ENCODE assay signal across 10 cellular contexts in genomic region chr12:27343255-27344000, GRCh38. TPM values are rescaled to one million over a fixed set of nuclear protein-coding genes. Genes with fewer than 3 reads are reported as not detected.
A peak's percentile ranks its signal among the peaks of the same experiment; 100 is the strongest.
DNase-seq lines count a peak whose midpoint lies in the region; FAIRE-seq and TF ChIP-seq lines count a peak whose summit lies in the region.
"Had no signal": no experiment of that assay in that cellular context is flagged by ENCODE, and none has a peak within 500 bp of the region (broad histone marks: within the 10 kb centered on the region; RNA-seq: fewer than 3 reads in every experiment).

No MANE protein-coding gene starts in this region.

- peaks cover 3% of the 10 kb centered on the region for H3K4me1 Mint-ChIP-seq in activated naive CD4-positive, alpha-beta T cell treated with anti-CD3 and anti-CD28 coated beads for 36 hours (ENCODE audit: low read depth)

- peaks cover 16% of the 10 kb centered on the region for H3K27me3 Mint-ChIP-seq in activated naive CD4-positive, alpha-beta T cell treated with anti-CD3 and anti-CD28 coated beads for 36 hours (ENCODE audit: low read depth)

- CTCF ChIA-PET in endothelial cell of umbilical vein (lab: Charles Lee) = interaction anchor here (0.9 to 1.5 kb wide), 3 partner anchors 10 to 23 kb away, joined by 3 to 4 read pairs (median 3); no protein-coding TSS in a partner anchor
- CTCF ChIA-PET in activated naive CD4-positive, alpha-beta T cell treated with anti-CD3 and anti-CD28 coated beads for 36 hours (lab: Charles Lee) = no interaction called here

- H3K9ac ChIP-seq in endothelial cell of umbilical vein (replicated peaks; ENCODE audit: extremely low read depth, insufficient read depth, low read length) = no peak overlapping the region

- no peaks in the 10 kb centered on the region for H3K9me3 Mint-ChIP-seq in activated naive CD4-positive, alpha-beta T cell treated with anti-CD3 and anti-CD28 coated beads for 36 hours

- FAIRE-seq in RCC 7860 (lab: Jason Lieb, UNC) (peak; percentile 97), endothelial cell of umbilical vein (lab: Jason Lieb, UNC) (peak; percentile 83)

- POLR2A ChIA-PET in endothelial cell of umbilical vein (lab: Charles Lee) = no interaction called here

- no peaks in the 10 kb centered on the region for H3K9me3 ChIP-seq in endothelial cell of umbilical vein (replicated peaks; ENCODE audit: control insufficient read depth, insufficient read depth, low read length)

- intact Hi-C loops in endothelial cell of umbilical vein (cut with micrococcal nuclease) = loop anchor here (2.0 kb wide), 1 partner anchor 23 kb away; no protein-coding TSS in a partner anchor
- intact Hi-C loops in activated naive CD4-positive, alpha-beta T cell treated with anti-CD3 and anti-CD28 coated beads for 36 hours (cut with micrococcal nuclease) = no loop called here

- H3K4me1 ChIP-seq in endothelial cell of umbilical vein (ENCODE audit: control insufficient read depth, extremely low read depth, insufficient read depth, low read length) = peaks cover 23% of the 10 kb centered on the region

- TSS peak; percentile 99 for BruUV-seq in endothelial cell of umbilical vein (replicated peaks; lab: Mats Ljungman, UMichigan)

- DNase-seq in GM03348 (ENCODE audit: low spot score) = peak; percentile 82
- peak; percentile 95 for DNase-seq in RCC 7860 (ENCODE audit: low spot score)
- DNase-seq in endothelial cell of umbilical vein (ENCODE audit: low read depth, low spot score) = peak; percentile 64
- peak; percentile 87 for DNase-seq in non-pigmented ciliary epithelial cell (ENCODE audit: low read depth)
- no peak for DNase-seq in activated naive CD4-positive, alpha-beta T cell treated with anti-CD3 and anti-CD28 coated beads for 36 hours
- DNase-seq in OCI-M2 (lab: John Stamatoyannopoulos, UW; ENCODE audit: unreplicated experiment) = no peak
- DNase-seq in mucosa of gallbladder (ENCODE audit: low spot score) = no peak
- no peak for DNase-seq in stimulated activated CD4-positive, alpha-beta T cell treated with anti-CD3 and anti-CD28 coated beads, Interleukin-2, amount 100 ng/mL, for 24 hours
- DNase-seq: DMS79, NCI-H69 had no signal

- H4K20me1 ChIP-seq in endothelial cell of umbilical vein (replicated peaks; ENCODE audit: control insufficient read depth, extremely low read depth, insufficient read depth, low read length) = no peaks in the 10 kb centered on the region

- no peaks in the 10 kb centered on the region for H3K9me1 ChIP-seq in endothelial cell of umbilical vein (replicated peaks; ENCODE audit: control insufficient read depth, extremely low read depth, insufficient read depth, low read length)

- H3K4me3 ChIP-seq in endothelial cell of umbilical vein (replicated peaks in 1 of 3; ENCODE audit: insufficient read depth in 1 of 3, low read depth in 1 of 3, low read length in 3 of 3) = no peak overlapping the region

- no peak overlapping the region for H3K4me3 Mint-ChIP-seq in activated naive CD4-positive, alpha-beta T cell treated with anti-CD3 and anti-CD28 coated beads for 36 hours

- no peaks in the 10 kb centered on the region for H3K27me3 ChIP-seq in endothelial cell of umbilical vein (ENCODE audit: control insufficient read depth in 2 of 2, insufficient read depth in 2 of 2, low read length in 2 of 2)

- H3K36me3 ChIP-seq in endothelial cell of umbilical vein (ENCODE audit: control insufficient read depth in 2 of 2, extremely low read depth in 1 of 2, insufficient read depth in 2 of 2, low read length in 2 of 2) = no peaks in the 10 kb centered on the region

- dilution Hi-C loops in endothelial cell of umbilical vein (cut with MboI; ENCODE audit: extremely low pct_ligation_motif_present, low sequenced_read_pairs) = no loop called here

- H3K79me2 ChIP-seq in endothelial cell of umbilical vein (ENCODE audit: control insufficient read depth, insufficient read depth, low read length) = peaks cover 79% of the 10 kb centered on the region

- H3K27ac Mint-ChIP-seq in activated naive CD4-positive, alpha-beta T cell treated with anti-CD3 and anti-CD28 coated beads for 36 hours = no peak overlapping the region

- no peak for TF ChIP-seq POLR2A in endothelial cell of umbilical vein (IDR thresholded peaks at IDR 0.05; ENCODE audit: low read depth, low read length)

- peak overlapping the region; percentile 48 for H3K27ac ChIP-seq in endothelial cell of umbilical vein (ENCODE audit: insufficient read depth, low read depth, low read length)

- peak overlapping the region; percentile 63 for H3K4me2 ChIP-seq in endothelial cell of umbilical vein (ENCODE audit: insufficient read depth, low read length)

- H2AFZ ChIP-seq in endothelial cell of umbilical vein (ENCODE audit: low read depth, low read length) = no peak overlapping the region

- TF ChIP-seq CTCF in endothelial cell of umbilical vein (IDR thresholded peaks at IDR 0.05; ENCODE audit: extremely low read depth in 1 of 2, insufficient read depth in 1 of 2, low read depth in 1 of 2, low read length in 2 of 2) = no peak

- H3K36me3 Mint-ChIP-seq in activated naive CD4-positive, alpha-beta T cell treated with anti-CD3 and anti-CD28 coated beads for 36 hours (ENCODE audit: low read depth) = no peaks in the 10 kb centered on the region

TF ChIP-seq in endothelial cell of umbilical vein, 7 proteins besides CTCF, POLR2A, EP300 and RAD21:
- TF ChIP-seq FOS (IDR thresholded peaks at IDR 0.05; ENCODE audit: borderline replicate concordance, insufficient read depth, low read length) (peak; percentile 91), EZH2 (IDR thresholded peaks at IDR 0.05; ENCODE audit: borderline replicate concordance, low read depth, low read length, severe bottlenecking) (no peak), MAX (IDR thresholded peaks at IDR 0.05; ENCODE audit: insufficient read depth, insufficient read length) (no peak), JUN (IDR thresholded peaks at IDR 0.05; ENCODE audit: borderline replicate concordance, insufficient read depth, insufficient read length, low read depth) (peak; percentile 77), MYC (IDR thresholded peaks at IDR 0.05; ENCODE audit: low read depth, low read length) (no peak), GATA2 (IDR thresholded peaks at IDR 0.05; ENCODE audit: insufficient read depth, insufficient read length, low read depth, low read length) (no peak), POLR2AphosphoS5 (IDR thresholded peaks at IDR 0.05; ENCODE audit: insufficient read depth, low read depth, low read length) (peak; percentile 69)

RNA-seq across cellular contexts. Expression of gene BMAL2, which starts 10.8 kb away (rescaled TPM):
- total RNA-seq in endothelial cell of umbilical vein (30.9 and 33.3 TPM in 2 replicates), mucosa of gallbladder (8.2 TPM)
- 5.4 and 5.9 TPM in 2 replicates for polyA plus RNA-seq in endothelial cell of umbilical vein
- polyA plus RNA-seq in endothelial cell of umbilical vein (2011; cell fraction: cytosol; rRNA removed) = 9.4 and 10.3 TPM in 2 replicates
- 6.3 and 10.2 TPM in 2 replicates for polyA plus RNA-seq in endothelial cell of umbilical vein (2011; cell fraction: nucleus; rRNA removed)
- polyA plus RNA-seq in endothelial cell of umbilical vein (2012) = 26.8 and 35.4 TPM in 2 replicates
- polyA minus RNA-seq in endothelial cell of umbilical vein = 13.5 and 14.1 TPM in 2 replicates
- 8.7 TPM for polyA minus RNA-seq in endothelial cell of umbilical vein (2011; cell fraction: cytosol; rRNA and poly(A)+ RNA removed)
- 9.4 and 10.3 TPM in 2 replicates for polyA minus RNA-seq in endothelial cell of umbilical vein (2011; cell fraction: nucleus; rRNA and poly(A)+ RNA removed)
- 1 to 10 TPM; 7.9 to 9.2 TPM for total RNA-seq in activated naive CD4-positive, alpha-beta T cell treated with anti-CD3 and anti-CD28 coated beads for 36 hours

Comparison
In these comparisons a context has a peak if more than half of its experiments do, and no peak if none do; other contexts are left out.
1. DNase-seq: peak in GM03348 (single experiment), RCC 7860 (single experiment), endothelial cell of umbilical vein (single experiment) and non-pigmented ciliary epithelial cell (single experiment); none in activated naive CD4-positive, alpha-beta T cell treated with anti-CD3 and anti-CD28 coated beads for 36 hours (single experiment), OCI-M2 (single experiment), mucosa of gallbladder (single experiment) and stimulated activated CD4-positive, alpha-beta T cell treated with anti-CD3 and anti-CD28 coated beads, Interleukin-2, amount 100 ng/mL, for 24 hours (0 of 2).